Comparison of ENCODE assay signal across 26 cellular contexts in the genomic region with DNA sequence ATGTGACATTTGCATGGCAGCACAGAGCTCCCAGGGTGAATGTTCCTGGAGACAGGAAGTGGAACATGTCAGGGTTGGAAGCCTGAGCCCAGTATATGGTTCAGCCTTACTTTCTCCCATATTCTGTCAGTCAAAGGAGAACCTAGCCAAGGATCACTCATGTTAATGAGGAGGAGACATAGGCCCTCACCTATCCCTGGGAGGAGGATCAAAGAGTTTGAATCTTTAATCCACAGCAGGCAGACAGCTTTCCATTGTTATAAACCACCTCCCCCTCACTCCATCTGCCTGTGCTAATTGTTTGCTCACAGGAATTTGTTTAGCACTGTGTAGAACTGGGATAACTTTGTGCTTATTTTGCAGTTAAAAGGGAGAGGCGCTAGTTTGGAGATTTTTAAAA. TPM values are rescaled to one million over a fixed set of nuclear protein-coding genes. Genes with fewer than 3 reads are reported as not detected.
DNase-seq lines count a peak whose midpoint lies in the region; ATAC-seq and TF ChIP-seq lines count a peak whose summit lies in the region.
"Had no signal": no experiment of that assay in that cellular context is flagged by ENCODE, and none has a peak within 500 bp of the region (broad histone marks: within the 10 kb centered on the region; RNA-seq: fewer than 3 reads in every experiment).

No MANE protein-coding gene starts in this region.

- H3K27me3 Mint-ChIP-seq in GM23338 (ENCODE audit: insufficient read depth, low read depth, poor library complexity) (peaks cover 2% of the 10 kb centered on the region), WTC11 (ENCODE audit: low read depth) (peaks cover 3% of the 10 kb centered on the region; the same call in 1 of the 2 replicates)
- H3K27me3 Mint-ChIP-seq in stimulated activated naive CD8-positive, alpha-beta T cell treated with anti-CD3 and anti-CD28 coated beads, Interleukin-15, amount 100 ng/mL, for 72 hours = no peaks in the 10 kb centered on the region
- H3K27me3 Mint-ChIP-seq: CD4-positive, alpha-beta T cell had no signal

- H3K27ac ChIP-seq in GM23338 (ENCODE audit: low read depth) (no peak overlapping the region), ascending aorta (no peak overlapping the region), MM.1S (ENCODE audit: low read length) (no peak overlapping the region)
- H3K27ac ChIP-seq: BLaER1, GM23248, Peyer's patch, SJCRH30 had no signal

- H2AFZ ChIP-seq in GM23338 = peak overlapping the region; percentile 25; the same call in 1 of the 2 replicates
- no peak overlapping the region for H2AFZ ChIP-seq in MM.1S (ENCODE audit: low read length)
- H2AFZ ChIP-seq: GM23248 had no signal

- DNase-seq in D341Med (ENCODE audit: low spot score) (peak; percentile 39), GM23338 (ENCODE audit: low spot score) (no peak), WTC11 (ENCODE audit: low spot score) (no peak), iPS-NIHi7 (ENCODE audit: extremely low spot score) (peak; percentile 22), ascending aorta (ENCODE audit: low spot score in 2 of 2) (no peak), MM.1S (no peak)
- DNase-seq in stimulated activated naive CD8-positive, alpha-beta T cell treated with anti-CD3 and anti-CD28 coated beads, Interleukin-15, amount 100 ng/mL, for 72 hours = no peak
- DNase-seq: CD4-positive, alpha-beta T cell; COR-L47; DMS 273 treated with DMSO at 0.1 percent for 48 hours; DMS79 treated with DMSO at 0.1 percent for 48 hours; GM23248; NCI-H1092 treated with DMSO at 0.1 percent for 48 hours; NCI-H146; NCI-H2029; NCI-H2171; NCI-H345; NK-92 treated with Interleukin-12 subunit alpha and Interleukin-12 subunit beta, amount 100 ng/mL, for 24 hours; Peyer's patch; SJCRH30 had no signal

- H3K4me2 ChIP-seq in GM23338 = no peak overlapping the region
- H3K4me2 ChIP-seq in MM.1S (ENCODE audit: low read depth, low read length) = no peak overlapping the region
- H3K4me2 ChIP-seq: BLaER1 had no signal

- H3K27ac Mint-ChIP-seq in GM23338 (no peak overlapping the region), WTC11 (no peak overlapping the region)
- H3K27ac Mint-ChIP-seq in stimulated activated naive CD8-positive, alpha-beta T cell treated with anti-CD3 and anti-CD28 coated beads, Interleukin-15, amount 100 ng/mL, for 72 hours = no peak overlapping the region
- H3K27ac Mint-ChIP-seq: CD4-positive, alpha-beta T cell; T-helper 1 cell treated with Interleukin-12 subunit alpha and Interleukin-12 subunit beta and Interleukin-4 antibody, amounts not matched to agents 30 μg/mL and 1 μg/mL, for 36 hours had no signal

- no peaks in the 10 kb centered on the region for H3K9me3 ChIP-seq in ascending aorta
- H3K9me3 ChIP-seq in MM.1S (replicated peaks; ENCODE audit: insufficient read depth, low read length) = no peaks in the 10 kb centered on the region
- H3K9me3 ChIP-seq: BLaER1, Peyer's patch, SJCRH30 had no signal

- H3K36me3 ChIP-seq in GM23338 (ENCODE audit: insufficient read depth) (no peaks in the 10 kb centered on the region), ascending aorta (no peaks in the 10 kb centered on the region), MM.1S (replicated peaks; ENCODE audit: insufficient read depth, low read length) (no peaks in the 10 kb centered on the region)
- H3K36me3 ChIP-seq: BLaER1, Peyer's patch, SJCRH30 had no signal

- H3F3A ChIP-seq in GM23338 (replicated peaks; ENCODE audit: low read depth) (no peaks in the 10 kb centered on the region), MM.1S (ENCODE audit: insufficient read depth, low read length) (no peaks in the 10 kb centered on the region)

- TF ChIP-seq CTCF in GM23338 (conservative IDR thresholded peaks at IDR 0.05; ENCODE audit: low read depth in 2 of 2) = no peak
- no peak for TF ChIP-seq CTCF in WTC11 (IDR thresholded peaks at IDR 0.05)
- no peak for TF ChIP-seq CTCF in ascending aorta (IDR thresholded peaks at IDR 0.05)
- TF ChIP-seq CTCF in MM.1S (IDR thresholded peaks at IDR 0.05; ENCODE audit: low read length) = no peak

- H3K4me3 ChIP-seq in GM23338 (no peak overlapping the region), ascending aorta (no peak overlapping the region), MM.1S (ENCODE audit: low read length) (no peak overlapping the region)
- H3K4me3 ChIP-seq: BLaER1, GM23248, K562, Peyer's patch, SJCRH30 had no signal

- H4K20me1 ChIP-seq in GM23338 (replicated peaks; ENCODE audit: insufficient read depth) (no peaks in the 10 kb centered on the region), MM.1S (ENCODE audit: insufficient read depth, low read length) (no peaks in the 10 kb centered on the region)
- H4K20me1 ChIP-seq: BLaER1 had no signal

- peaks cover 14% of the 10 kb centered on the region for H3K4me1 Mint-ChIP-seq in GM23338
- H3K4me1 Mint-ChIP-seq in WTC11 = peaks cover 15% of the 10 kb centered on the region
- no peaks in the 10 kb centered on the region for H3K4me1 Mint-ChIP-seq in stimulated activated naive CD8-positive, alpha-beta T cell treated with anti-CD3 and anti-CD28 coated beads, Interleukin-15, amount 100 ng/mL, for 72 hours

- no peak overlapping the region for H3K4me3 Mint-ChIP-seq in GM23338
- no peak overlapping the region for H3K4me3 Mint-ChIP-seq in WTC11
- H3K4me3 Mint-ChIP-seq in stimulated activated naive CD8-positive, alpha-beta T cell treated with anti-CD3 and anti-CD28 coated beads, Interleukin-15, amount 100 ng/mL, for 72 hours = no peak overlapping the region
- H3K4me3 Mint-ChIP-seq: CD4-positive, alpha-beta T cell; T-helper 1 cell treated with Interleukin-12 subunit alpha and Interleukin-12 subunit beta and Interleukin-4 antibody, amounts not matched to agents 30 μg/mL and 1 μg/mL, for 36 hours had no signal

- H3K36me3 Mint-ChIP-seq in GM23338 (ENCODE audit: low read depth) (peaks cover 5% of the 10 kb centered on the region; the same call in 1 of the 3 replicates), WTC11 (peaks cover 7% of the 10 kb centered on the region)

- H3K4me1 ChIP-seq in GM23338 (ENCODE audit: insufficient read depth) = peaks cover 6% of the 10 kb centered on the region; the same call in 1 of the 2 replicates
- H3K4me1 ChIP-seq in ascending aorta = no peaks in the 10 kb centered on the region
- no peaks in the 10 kb centered on the region for H3K4me1 ChIP-seq in MM.1S (ENCODE audit: low read length)
- H3K4me1 ChIP-seq: BLaER1, Peyer's patch, SJCRH30 had no signal

- CTCF ChIA-PET in WTC11 (lab: Charles Lee) = interaction anchor here (0.5 kb wide), 1 partner anchor 755 kb away, joined by 6 read pairs; no protein-coding TSS in a partner anchor

- H3K27me3 ChIP-seq in GM23338 (ENCODE audit: insufficient read depth) = no peaks in the 10 kb centered on the region
- no peaks in the 10 kb centered on the region for H3K27me3 ChIP-seq in ascending aorta
- H3K27me3 ChIP-seq in MM.1S (replicated peaks; ENCODE audit: insufficient read depth, low read length) = no peaks in the 10 kb centered on the region
- H3K27me3 ChIP-seq: BLaER1, Peyer's patch, SJCRH30 had no signal

- no peak overlapping the region for H3K9ac ChIP-seq in MM.1S (ENCODE audit: low read length)
- H3K9ac ChIP-seq: BLaER1, GM23248 had no signal

- POLR2A ChIA-PET in WTC11 (lab: Charles Lee) = no interaction called here

- H3K9me3 Mint-ChIP-seq in GM23338 = peaks cover 6% of the 10 kb centered on the region; the same call in 2 of the 3 replicates
- peaks cover 16% of the 10 kb centered on the region for H3K9me3 Mint-ChIP-seq in WTC11
- no peaks in the 10 kb centered on the region for H3K9me3 Mint-ChIP-seq in stimulated activated naive CD8-positive, alpha-beta T cell treated with anti-CD3 and anti-CD28 coated beads, Interleukin-15, amount 100 ng/mL, for 72 hours
- H3K9me3 Mint-ChIP-seq: CD4-positive, alpha-beta T cell; T-helper 1 cell treated with Interleukin-12 subunit alpha and Interleukin-12 subunit beta and Interleukin-4 antibody, amounts not matched to agents 30 μg/mL and 1 μg/mL, for 36 hours had no signal

- H3K79me2 ChIP-seq in GM23338 (replicated peaks; ENCODE audit: insufficient read depth) (no peaks in the 10 kb centered on the region), MM.1S (ENCODE audit: low read length) (no peaks in the 10 kb centered on the region)

- H3K9me2 ChIP-seq in GM23338 (ENCODE audit: insufficient read depth) (peaks cover 15% of the 10 kb centered on the region; the same call in 1 of the 2 replicates), MM.1S (replicated peaks; ENCODE audit: insufficient read depth, low read length) (no peaks in the 10 kb centered on the region)

- intact Hi-C loops in ascending aorta (cut with DNase I) = no loop called here

- ATAC-seq in GM23338 (peak; percentile 76), WTC11 (peak; percentile 83), GM18519 (IDR thresholded peaks at IDR 0.05; ENCODE audit: low FRiP score, unreplicated experiment) (no peak)
- ATAC-seq in stimulated activated naive CD8-positive, alpha-beta T cell treated with anti-CD3 and anti-CD28 coated beads, Interleukin-15, amount 100 ng/mL, for 72 hours = no peak
- ATAC-seq: HepG2, K562 had no signal

TF ChIP-seq in GM23338, 12 proteins besides CTCF, POLR2A, EP300 and RAD21 (continues in another document):
- TF ChIP-seq ZNF331 (CRISPR knock-in tag; IDR thresholded peaks at IDR 0.05; ENCODE audit: low read depth) = no peak

TF ChIP-seq in WTC11, 78 proteins besides CTCF, POLR2A, EP300 and RAD21 (continues in another document):
- 0 out of 2 replicates have a peak, but pooled peaks have one; percentile 15 for TF ChIP-seq ZSCAN18 (CRISPR knock-in tag; IDR thresholded peaks at IDR 0.05)

RNA-seq across cellular contexts. Expression of gene DAOA, which starts 0.5 kb away (rescaled TPM):
- total RNA-seq in GM23338 (2014; rRNA removed; shearing (Covaris generic)) = not detected in 2 replicates
- not detected in 2 replicates for polyA plus RNA-seq in GM23338 (2016; fragmentation: Nextera tagmentation; extraction: Ambion mirVana)
- total RNA-seq in WTC11 (2021) (not detected in 3 replicates), ascending aorta (not detected)
- total RNA-seq: CD4-positive, alpha-beta T cell; GM23248; HepG2; K562; LHCN-M2; Peyer's patch; SJCRH30 had no signal
- polyA plus RNA-seq: GM23248, HepG2, K562 had no signal

Comparison
In these comparisons a context has a peak if more than half of its experiments do, and no peak if none do; other contexts are left out.
1. DNase-seq: peak in D341Med (single experiment) and iPS-NIHi7 (single experiment); none in GM23338 (single experiment), WTC11 (single experiment), ascending aorta (0 of 2), MM.1S (single experiment) and stimulated activated naive CD8-positive, alpha-beta T cell treated with anti-CD3 and anti-CD28 coated beads, Interleukin-15, amount 100 ng/mL, for 72 hours (0 of 2).
2. ATAC-seq: peak in GM23338 (single experiment) and WTC11 (single experiment); none in GM18519 (single experiment) and stimulated activated naive CD8-positive, alpha-beta T cell treated with anti-CD3 and anti-CD28 coated beads, Interleukin-15, amount 100 ng/mL, for 72 hours (single experiment).